Comparison of ENCODE assay signal across 26 cellular contexts in the genomic region with DNA sequence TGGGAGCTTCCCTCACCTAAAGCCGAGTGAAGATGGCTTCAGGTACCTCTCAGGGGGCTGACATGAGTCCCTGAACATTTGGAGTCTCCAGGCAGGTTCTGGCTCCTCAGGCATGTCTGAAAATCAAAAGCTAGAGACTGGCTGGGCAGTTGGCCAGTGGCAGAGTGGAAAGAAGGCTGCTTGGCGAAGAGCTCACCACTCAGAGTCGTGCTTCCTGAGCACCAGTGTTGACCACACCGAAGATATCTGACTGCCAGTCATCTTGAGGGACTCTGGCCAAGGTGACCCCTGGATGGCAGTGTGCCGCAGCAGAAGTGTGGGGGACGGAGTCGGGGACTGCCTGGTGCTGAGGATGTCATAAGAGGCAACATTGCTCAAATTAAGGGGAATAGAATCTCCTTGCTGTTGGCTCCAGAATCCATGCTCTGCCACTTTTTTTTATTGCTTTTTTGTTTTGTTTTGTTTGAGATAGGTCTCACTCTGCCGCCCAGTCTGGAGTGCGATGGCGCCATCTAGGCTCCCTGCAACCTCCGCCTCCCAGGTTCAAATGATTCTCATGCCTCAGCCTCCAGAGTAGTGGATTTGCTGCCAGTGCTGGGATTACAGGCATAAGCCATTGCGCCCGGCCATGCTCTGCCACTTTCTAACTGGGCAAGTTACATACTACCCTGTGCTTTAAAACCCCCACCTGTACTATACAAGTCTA.
DNase-seq lines count a peak whose midpoint lies in the region; ATAC-seq and TF ChIP-seq lines count a peak whose summit lies in the region.
"Had no signal": no experiment of that assay in that cellular context is flagged by ENCODE, and none has a peak within 500 bp of the region (broad histone marks: within the 10 kb centered on the region; RNA-seq: fewer than 3 reads in every experiment).

No MANE protein-coding gene starts in this region.

- no peak for ATAC-seq in activated CD4-positive, alpha-beta T cell treated with anti-CD3 and anti-CD28 coated beads for 36 hours
- peak; percentile 43 to 45 for ATAC-seq in right cardiac atrium
- no peak for ATAC-seq in gastrocnemius medialis
- ATAC-seq: A549; naive thymus-derived CD4-positive, alpha-beta T cell; psoas muscle had no signal

- H3K4me3 Mint-ChIP-seq in activated CD4-positive, alpha-beta T cell treated with anti-CD3 and anti-CD28 coated beads for 36 hours, result no peak overlapping the region
- H3K4me3 Mint-ChIP-seq: B cell; CD8-positive, alpha-beta memory T cell; naive thymus-derived CD4-positive, alpha-beta T cell had no signal

- WGBS in right cardiac atrium, result 66% methylated on average over 13 of the region's 13 CpGs

- no peak for TF ChIP-seq POLR2A in gastrocnemius medialis (IDR thresholded peaks at IDR 0.05)

- H3K4me1 ChIP-seq in right cardiac atrium (ENCODE audit: control insufficient read depth, insufficient read depth, low read length) (no peaks in the 10 kb centered on the region), gastrocnemius medialis (no peaks in the 10 kb centered on the region)
- H3K4me1 ChIP-seq: A549, esophagus muscularis mucosa, psoas muscle, stomach, tibial artery had no signal

- H3K27ac Mint-ChIP-seq in activated CD4-positive, alpha-beta T cell treated with anti-CD3 and anti-CD28 coated beads for 36 hours, result no peak overlapping the region
- H3K27ac Mint-ChIP-seq: B cell had no signal

- POLR2A ChIA-PET in activated CD4-positive, alpha-beta T cell treated with anti-CD3 and anti-CD28 coated beads for 36 hours (lab: Charles Lee), result no interaction called here

- in situ Hi-C loops in gastrocnemius medialis (cut with MboI; ENCODE audit: low sequenced_read_pairs in 4 of 4), result no loop called here

- DNase-seq in activated CD4-positive, alpha-beta T cell treated with anti-CD3 and anti-CD28 coated beads for 36 hours, result peak; percentile 30
- DNase-seq in activated CD4-positive, alpha-beta T cell treated with anti-CD3 and anti-CD28 coated beads, Interleukin-2, amount 50 U/mL, for 1 hour, result no peak
- DNase-seq in ELF-1 (ENCODE audit: low read depth, low spot score) (peak; percentile 30), WERI-Rb-1 (peak; percentile 21), right cardiac atrium (no peak), H7 (no peak), gastrocnemius medialis (no peak), cortex of kidney (lab: John Stamatoyannopoulos, UW) (no peak)
- DNase-seq: activated CD4-positive, alpha-beta T cell treated with anti-CD3 and anti-CD28 coated beads for 4 hours; activated CD8-positive, alpha-beta memory T cell treated with anti-CD3 and anti-CD28 coated beads for 24 hours; activated gamma-delta T cell; CD8-positive, alpha-beta memory T cell; foreskin melanocyte; KBM-7; midbrain; MM.1S; naive thymus-derived CD4-positive, alpha-beta T cell; NCI-H1417; NCI-H446 treated with DMSO at 0.1 percent for 48 hours; psoas muscle; stomach; T-helper 2 cell; tibial artery had no signal

- H3K36me3 Mint-ChIP-seq in activated CD4-positive, alpha-beta T cell treated with anti-CD3 and anti-CD28 coated beads for 36 hours (ENCODE audit: low read depth), result no peaks in the 10 kb centered on the region
- H3K36me3 Mint-ChIP-seq: naive thymus-derived CD4-positive, alpha-beta T cell had no signal

- no peaks in the 10 kb centered on the region for H3K9me3 Mint-ChIP-seq in activated CD4-positive, alpha-beta T cell treated with anti-CD3 and anti-CD28 coated beads for 36 hours (ENCODE audit: low read depth)
- H3K9me3 Mint-ChIP-seq: CD8-positive, alpha-beta memory T cell; naive thymus-derived CD4-positive, alpha-beta T cell had no signal

- H3K4me3 ChIP-seq in WERI-Rb-1 (ENCODE audit: low read depth, low read length), result no peak overlapping the region
- no peak overlapping the region for H3K4me3 ChIP-seq in right cardiac atrium (ENCODE audit: low read length)
- H3K4me3 ChIP-seq in H7 (ENCODE audit: insufficient read depth, low read depth, low read length), result no peak overlapping the region
- H3K4me3 ChIP-seq in gastrocnemius medialis, result no peak overlapping the region
- H3K4me3 ChIP-seq: A549, esophagus muscularis mucosa, psoas muscle, stomach, tibial artery had no signal

- H3K27ac ChIP-seq in WERI-Rb-1, result no peak overlapping the region
- no peak overlapping the region for H3K27ac ChIP-seq in right cardiac atrium (ENCODE audit: low read length)
- no peak overlapping the region for H3K27ac ChIP-seq in gastrocnemius medialis
- H3K27ac ChIP-seq: A549, esophagus muscularis mucosa, psoas muscle, stomach, tibial artery had no signal

- no peaks in the 10 kb centered on the region for H3K27me3 Mint-ChIP-seq in activated CD4-positive, alpha-beta T cell treated with anti-CD3 and anti-CD28 coated beads for 36 hours

- H3K9me3 ChIP-seq in WERI-Rb-1 (ENCODE audit: severe bottlenecking), result no peaks in the 10 kb centered on the region
- H3K9me3 ChIP-seq in right cardiac atrium (ENCODE audit: control insufficient read depth, low read length), result no peaks in the 10 kb centered on the region
- no peaks in the 10 kb centered on the region for H3K9me3 ChIP-seq in gastrocnemius medialis
- H3K9me3 ChIP-seq: A549, esophagus muscularis mucosa, psoas muscle, stomach, tibial artery had no signal

- H3K27me3 ChIP-seq in WERI-Rb-1 (ENCODE audit: insufficient read depth, low read depth, severe bottlenecking), result peaks cover 78% of the 10 kb centered on the region
- no peaks in the 10 kb centered on the region for H3K27me3 ChIP-seq in right cardiac atrium (ENCODE audit: control insufficient read depth, insufficient read depth)
- no peaks in the 10 kb centered on the region for H3K27me3 ChIP-seq in H7 (ENCODE audit: control insufficient read depth, insufficient read depth, low read length)
- H3K27me3 ChIP-seq in gastrocnemius medialis, result no peaks in the 10 kb centered on the region
- H3K27me3 ChIP-seq: esophagus muscularis mucosa, stomach, tibial artery had no signal

- H3K36me3 ChIP-seq in WERI-Rb-1 (no peaks in the 10 kb centered on the region), H7 (replicated peaks; ENCODE audit: control insufficient read depth, insufficient read depth, low read length) (no peaks in the 10 kb centered on the region), gastrocnemius medialis (no peaks in the 10 kb centered on the region)
- H3K36me3 ChIP-seq: esophagus muscularis mucosa, stomach, tibial artery had no signal

- intact Hi-C loops in activated CD4-positive, alpha-beta T cell treated with anti-CD3 and anti-CD28 coated beads for 36 hours (cut with DNase I, micrococcal nuclease), result loop anchor here in 1 of 2 experiments (10.0 kb wide), 1 partner anchor 568 kb away; no protein-coding TSS in a partner anchor
- intact Hi-C loops in right cardiac atrium (cut with DNase I) (no loop called here), gastrocnemius medialis (cut with DNase I; ENCODE audit: low total_unique reads) (no loop called here)

- TF ChIP-seq CTCF in WERI-Rb-1 (IDR thresholded peaks at IDR 0.05; ENCODE audit: low read depth, low read length) (no peak), gastrocnemius medialis (IDR thresholded peaks at IDR 0.05 in 4 of 5, conservative IDR thresholded peaks at IDR 0.05 in 1 of 5) (no peak)

- no peaks in the 10 kb centered on the region for H3K4me1 Mint-ChIP-seq in activated CD4-positive, alpha-beta T cell treated with anti-CD3 and anti-CD28 coated beads for 36 hours
- H3K4me1 Mint-ChIP-seq: B cell had no signal

- CTCF ChIA-PET in activated CD4-positive, alpha-beta T cell treated with anti-CD3 and anti-CD28 coated beads for 36 hours (lab: Charles Lee), result interaction anchor here (0.6 to 1.0 kb wide), 5 partner anchors 9 to 172 kb away, joined by 3 to 4 read pairs (median 3); a partner anchor contains a TSS

Comparison
In these comparisons a context has a peak if more than half of its experiments do, and no peak if none do; other contexts are left out.
1. DNase-seq: peak in activated CD4-positive, alpha-beta T cell treated with anti-CD3 and anti-CD28 coated beads for 36 hours (single experiment), ELF-1 (single experiment) and WERI-Rb-1 (single experiment); none in activated CD4-positive, alpha-beta T cell treated with anti-CD3 and anti-CD28 coated beads, Interleukin-2, amount 50 U/mL, for 1 hour (single experiment), right cardiac atrium (0 of 3), H7 (single experiment), gastrocnemius medialis (0 of 2) and cortex of kidney (single experiment).
2. ATAC-seq: peak in right cardiac atrium (2 of 2); none in activated CD4-positive, alpha-beta T cell treated with anti-CD3 and anti-CD28 coated beads for 36 hours (single experiment) and gastrocnemius medialis (0 of 2).